Comparison of ENCODE assay signal across 15 cellular contexts in genomic region chr2:8548065-8548870, GRCh38.
A peak's percentile ranks its signal among the peaks of the same experiment; 100 is the strongest.
DNase-seq lines count a peak whose midpoint lies in the region; ATAC-seq and TF ChIP-seq lines count a peak whose summit lies in the region.
"Had no signal": no experiment of that assay in that cellular context is flagged by ENCODE, and none has a peak within 500 bp of the region (broad histone marks: within the 10 kb centered on the region; RNA-seq: fewer than 3 reads in every experiment).

No MANE protein-coding gene starts in this region.

- TF ChIP-seq CTCF in DND-41 (IDR thresholded peaks at IDR 0.05; ENCODE audit: borderline replicate concordance, extremely low read depth, low read length, poor library complexity, severe bottlenecking), result peak; percentile 3
- TF ChIP-seq CTCF in neural progenitor cell (IDR thresholded peaks at IDR 0.05), result no peak
- TF ChIP-seq CTCF in GM10266 (IDR thresholded peaks at IDR 0.05; ENCODE audit: control insufficient read depth, insufficient read depth, low read depth, missing control alignments), result no peak

- in situ Hi-C loops in ACHN (cut with HindIII; ENCODE audit: low pct_ligation_motif_present, low pct_unique_long_range_greater_than_20kb, low sequenced_read_pairs), result no loop called here

- no peak for ATAC-seq in DND-41 (ENCODE audit: insufficient read depth, low read depth)
- no peak for ATAC-seq in activated T-helper 17 cell treated with anti-CD3 and anti-CD28 coated beads, Interleukin-2, amount 50 U/mL, for 72 hours (replicated peaks)
- no peak for ATAC-seq in HG03280 (IDR thresholded peaks at IDR 0.05; ENCODE audit: unreplicated experiment)
- no peak for ATAC-seq in HG03159 (IDR thresholded peaks at IDR 0.05; ENCODE audit: unreplicated experiment)
- ATAC-seq: gastrocnemius medialis, GM23338 had no signal

- H3K4me1 ChIP-seq in BLaER1 (peaks cover 75% of the 10 kb centered on the region), DND-41 (ENCODE audit: insufficient read depth, low read length) (peaks cover 72% of the 10 kb centered on the region), neural progenitor cell (no peaks in the 10 kb centered on the region)

- 0 out of 2 replicates have a peak overlapping the region, but pooled peaks have one; percentile 8 for H3K9ac ChIP-seq in BLaER1
- no peak overlapping the region for H3K9ac ChIP-seq in DND-41 (ENCODE audit: low read depth, low read length)
- H3K9ac ChIP-seq in neural progenitor cell, result no peak overlapping the region

- H3K27ac ChIP-seq in BLaER1 (peak overlapping the region; percentile 95), DND-41 (ENCODE audit: low read length) (peak overlapping the region; percentile 100), neural progenitor cell (no peak overlapping the region)
- H3K27ac ChIP-seq: gastrocnemius medialis had no signal

- H3K4me2 ChIP-seq in BLaER1, result peak overlapping the region; percentile 93
- no peak overlapping the region for H3K4me2 ChIP-seq in DND-41 (ENCODE audit: insufficient read depth, low read length)
- H3K4me2 ChIP-seq in neural progenitor cell, result no peak overlapping the region
- H3K4me2 ChIP-seq: GM23338 had no signal

- H3K79me2 ChIP-seq in DND-41 (ENCODE audit: insufficient read depth, low read length) (no peaks in the 10 kb centered on the region), neural progenitor cell (ENCODE audit: low read depth) (no peaks in the 10 kb centered on the region)

- peaks cover 21% of the 10 kb centered on the region for H3K36me3 Mint-ChIP-seq in activated T-helper 17 cell treated with anti-CD3 and anti-CD28 coated beads, Interleukin-2, amount 50 U/mL, for 72 hours (ENCODE audit: low read depth)
- H3K36me3 Mint-ChIP-seq in neural progenitor cell, result peaks cover 1% of the 10 kb centered on the region

- H3K4me3 ChIP-seq in BLaER1 (no peak overlapping the region), DND-41 (ENCODE audit: low read depth in 1 of 2, low read length in 2 of 2) (no peak overlapping the region), neural progenitor cell (no peak overlapping the region)
- H3K4me3 ChIP-seq: gastrocnemius medialis, GM23338 had no signal

- no peaks in the 10 kb centered on the region for H3K9me3 Mint-ChIP-seq in activated T-helper 17 cell treated with anti-CD3 and anti-CD28 coated beads, Interleukin-2, amount 50 U/mL, for 72 hours
- H3K9me3 Mint-ChIP-seq in neural progenitor cell, result no peaks in the 10 kb centered on the region
- H3K9me3 Mint-ChIP-seq: CD4-positive, alpha-beta T cell; GM23338 had no signal

- H3K36me3 ChIP-seq in BLaER1 (no peaks in the 10 kb centered on the region), DND-41 (ENCODE audit: insufficient read depth, low read length) (no peaks in the 10 kb centered on the region), neural progenitor cell (no peaks in the 10 kb centered on the region)
- H3K36me3 ChIP-seq: gastrocnemius medialis had no signal

- H3K4me3 Mint-ChIP-seq in activated T-helper 17 cell treated with anti-CD3 and anti-CD28 coated beads, Interleukin-2, amount 50 U/mL, for 72 hours, result no peak overlapping the region
- H3K4me3 Mint-ChIP-seq in neural progenitor cell, result no peak overlapping the region
- H3K4me3 Mint-ChIP-seq: CD4-positive, alpha-beta T cell; GM23338 had no signal

- H2AFZ ChIP-seq in DND-41 (ENCODE audit: low read depth, low read length) (no peak overlapping the region), neural progenitor cell (replicated peaks) (no peak overlapping the region)
- H2AFZ ChIP-seq: GM23338 had no signal

- no peaks in the 10 kb centered on the region for H3F3A ChIP-seq in neural progenitor cell (ENCODE audit: low read depth)

- H3K4me1 Mint-ChIP-seq in activated T-helper 17 cell treated with anti-CD3 and anti-CD28 coated beads, Interleukin-2, amount 50 U/mL, for 72 hours, result peaks cover 37% of the 10 kb centered on the region
- H3K4me1 Mint-ChIP-seq in neural progenitor cell, result peaks cover 44% of the 10 kb centered on the region

- H4K20me1 ChIP-seq in BLaER1 (no peaks in the 10 kb centered on the region), DND-41 (ENCODE audit: insufficient read depth, low read length) (no peaks in the 10 kb centered on the region), neural progenitor cell (ENCODE audit: low read depth) (no peaks in the 10 kb centered on the region)

- H3K27ac Mint-ChIP-seq in activated T-helper 17 cell treated with anti-CD3 and anti-CD28 coated beads, Interleukin-2, amount 50 U/mL, for 72 hours, result peak overlapping the region; percentile 100
- peak overlapping the region; percentile 94 for H3K27ac Mint-ChIP-seq in neural progenitor cell
- H3K27ac Mint-ChIP-seq: CD4-positive, alpha-beta T cell; GM23338 had no signal

- H3K27me3 Mint-ChIP-seq in activated T-helper 17 cell treated with anti-CD3 and anti-CD28 coated beads, Interleukin-2, amount 50 U/mL, for 72 hours, result no peaks in the 10 kb centered on the region
- peaks cover 18% of the 10 kb centered on the region for H3K27me3 Mint-ChIP-seq in neural progenitor cell (ENCODE audit: insufficient read depth, low read depth)
- H3K27me3 Mint-ChIP-seq: CD4-positive, alpha-beta T cell had no signal

- no peak for DNase-seq in DND-41
- DNase-seq in neural progenitor cell (ENCODE audit: low spot score), result no peak
- no peak for DNase-seq in GM10266 (ENCODE audit: extremely low spot score)
- no peak for DNase-seq in ACHN
- DNase-seq: activated CD4-positive, alpha-beta T cell treated with anti-CD3 and anti-CD28 coated beads, Interleukin-2, amount 50 U/mL, for 48 hours; NCI-H1436; stimulated activated CD4-positive, alpha-beta T cell treated with anti-CD3 and anti-CD28 coated beads, Interleukin-4, amount 100 ng/mL, for 1 hour; T-helper 9 cell had no signal

- H3K27me3 ChIP-seq in BLaER1, result no peaks in the 10 kb centered on the region
- H3K27me3 ChIP-seq in DND-41 (ENCODE audit: insufficient read depth, low read length, poor library complexity), result no peaks in the 10 kb centered on the region
- H3K27me3 ChIP-seq in neural progenitor cell, result no peaks in the 10 kb centered on the region
- H3K27me3 ChIP-seq: gastrocnemius medialis had no signal

- no peaks in the 10 kb centered on the region for H3K9me3 ChIP-seq in BLaER1
- H3K9me3 ChIP-seq in DND-41 (ENCODE audit: insufficient read depth, low read length, severe bottlenecking), result no peaks in the 10 kb centered on the region
- no peaks in the 10 kb centered on the region for H3K9me3 ChIP-seq in neural progenitor cell (ENCODE audit: low read depth)
- H3K9me3 ChIP-seq: gastrocnemius medialis had no signal
